24 cellular contexts compared by ENCODE assay signal in genomic region chr3:105758451-105758850, GRCh38.
DNase-seq lines count a peak whose midpoint lies in the region; ATAC-seq and TF ChIP-seq lines count a peak whose summit lies in the region.
"Had no signal": no experiment of that assay in that cellular context is flagged by ENCODE, and none has a peak within 500 bp of the region (broad histone marks: within the 10 kb centered on the region; RNA-seq: fewer than 3 reads in every experiment).

No MANE protein-coding gene starts in this region.

- no peak overlapping the region for H3K4me2 ChIP-seq in neuronal stem cell (ENCODE audit: insufficient read depth, low read length, poor library complexity, severe bottlenecking)
- H3K4me2 ChIP-seq: SK-N-SH had no signal

- CTCF ChIA-PET in CD8-positive, alpha-beta T cell (lab: Charles Lee) = interaction anchor here (0.5 to 1.0 kb wide), 2 partner anchors 11 to 58 kb away, joined by 3 to 4 read pairs; no protein-coding TSS in a partner anchor

- peaks cover 72% of the 10 kb centered on the region for H3K4me1 Mint-ChIP-seq in CD8-positive, alpha-beta T cell (ENCODE audit: low read depth)
- H3K4me1 Mint-ChIP-seq in effector memory CD8-positive, alpha-beta T cell (ENCODE audit: low read depth in 2 of 2) = peaks cover 33 to 56% of the 10 kb centered on the region in 2 donors

- no peak for TF ChIP-seq CTCF in CD8-positive, alpha-beta T cell (IDR thresholded peaks at IDR 0.05)

- H3K4me3 ChIP-seq in CD8-positive, alpha-beta T cell (ENCODE audit: low read depth, low read length) = no peak overlapping the region
- no peak overlapping the region for H3K4me3 ChIP-seq in neuronal stem cell (ENCODE audit: low read length in 2 of 2)
- H3K4me3 ChIP-seq: skin epidermis, stomach, transverse colon had no signal

- intact Hi-C loops in CD8-positive, alpha-beta T cell (cut with DNase I, micrococcal nuclease) = loop anchor here in 1 of 2 experiments (2.0 to 10.0 kb wide), 2 partner anchors 16 to 416 kb away; no protein-coding TSS in a partner anchor

- no CpG with 5 or more reads among the region's 9 CpGs for WGBS in neuronal stem cell (ENCODE audit: extremely low coverage in 2 of 2, insufficient read length in 2 of 2, insufficient replicate concordance in 1 of 2), 2 donors

- H3K9me3 ChIP-seq in CD8-positive, alpha-beta T cell (ENCODE audit: low read length) = no peaks in the 10 kb centered on the region
- H3K9me3 ChIP-seq in neuronal stem cell (replicated peaks in 1 of 2; ENCODE audit: control insufficient read depth in 2 of 2, insufficient read depth in 1 of 2, low read depth in 1 of 2, low read length in 2 of 2) = peaks cover 14 to 38% of the 10 kb centered on the region in 2 donors
- H3K9me3 ChIP-seq: SK-N-SH had no signal

- peak overlapping the region; percentile 65 for H3K18ac ChIP-seq in neuronal stem cell (ENCODE audit: low read length)

- peaks cover 6% of the 10 kb centered on the region for H3K79me1 ChIP-seq in neuronal stem cell (ENCODE audit: low read depth, low read length)

- ATAC-seq in CD8-positive, alpha-beta T cell = no peak
- ATAC-seq in effector memory CD8-positive, alpha-beta T cell (replicated peaks) = no peak
- ATAC-seq in HG02870 (IDR thresholded peaks at IDR 0.05; ENCODE audit: unreplicated experiment) = no peak
- no peak for ATAC-seq in HG03432 (IDR thresholded peaks at IDR 0.05; ENCODE audit: unreplicated experiment)
- no peak for ATAC-seq in HG03159 (IDR thresholded peaks at IDR 0.05; ENCODE audit: unreplicated experiment)
- ATAC-seq: foreskin keratinocyte had no signal

- no peak overlapping the region for H2AFZ ChIP-seq in neuronal stem cell (ENCODE audit: low read length)

- H3K4me1 ChIP-seq in CD8-positive, alpha-beta T cell (ENCODE audit: insufficient read depth, low read length) = peaks cover 42% of the 10 kb centered on the region
- H3K4me1 ChIP-seq in neuronal stem cell (ENCODE audit: control insufficient read depth in 2 of 2, insufficient read depth in 1 of 2, low read depth in 1 of 2, low read length in 2 of 2) = no peaks in the 10 kb centered on the region
- H3K4me1 ChIP-seq: foreskin keratinocyte, transverse colon had no signal

- POLR2A ChIA-PET in CD8-positive, alpha-beta T cell (lab: Charles Lee) = interaction anchor here (0.8 to 1.2 kb wide), 4 partner anchors 13 to 149 kb away, joined by 3 to 6 read pairs (median 4); no protein-coding TSS in a partner anchor

- peak overlapping the region; percentile 4 for H3K14ac ChIP-seq in neuronal stem cell (ENCODE audit: low read length)

- peak overlapping the region; percentile 91 for H3K23ac ChIP-seq in neuronal stem cell (ENCODE audit: low read depth, low read length, poor library complexity)

- H2BK12ac ChIP-seq in neuronal stem cell (ENCODE audit: low read length) = peak overlapping the region; percentile 2

- H2AK5ac ChIP-seq in neuronal stem cell (ENCODE audit: low read depth, low read length) = no peak overlapping the region

- no peak overlapping the region for H2BK5ac ChIP-seq in neuronal stem cell (ENCODE audit: low read length)

- no peaks in the 10 kb centered on the region for H3K27me3 Mint-ChIP-seq in CD8-positive, alpha-beta T cell (ENCODE audit: low read depth)
- no peaks in the 10 kb centered on the region for H3K27me3 Mint-ChIP-seq in effector memory CD8-positive, alpha-beta T cell
- H3K27me3 Mint-ChIP-seq: progenitor cell of endocrine pancreas had no signal

- peak overlapping the region; percentile 22 for H4K91ac ChIP-seq in neuronal stem cell (ENCODE audit: low read depth, low read length, poor library complexity)

- H2BK120ac ChIP-seq in neuronal stem cell (ENCODE audit: low read depth, low read length) = no peak overlapping the region

- H3K4me3 Mint-ChIP-seq in CD8-positive, alpha-beta T cell = no peak overlapping the region
- H3K4me3 Mint-ChIP-seq in effector memory CD8-positive, alpha-beta T cell = no peak overlapping the region
- H3K4me3 Mint-ChIP-seq: H9 had no signal

- no peak overlapping the region for H3K27ac ChIP-seq in CD8-positive, alpha-beta T cell (ENCODE audit: low read depth, low read length)
- no peak overlapping the region for H3K27ac ChIP-seq in neuronal stem cell (replicated peaks; ENCODE audit: low read length)
- H3K27ac ChIP-seq: foreskin keratinocyte, skin epidermis, stomach, transverse colon had no signal

- peaks cover 58% of the 10 kb centered on the region for H3K36me3 Mint-ChIP-seq in CD8-positive, alpha-beta T cell
- peaks cover 24% of the 10 kb centered on the region for H3K36me3 Mint-ChIP-seq in effector memory CD8-positive, alpha-beta T cell (ENCODE audit: insufficient read depth)

- peak; percentile 21 for DNase-seq in activated CD4-positive, alpha-beta T cell treated with anti-CD3 and anti-CD28 coated beads for 48 hours
- DNase-seq in activated CD4-positive, alpha-beta T cell treated with anti-CD3 and anti-CD28 coated beads for 4 hours = no peak
- DNase-seq in CD8-positive, alpha-beta T cell = no peak
- no peak for DNase-seq in effector memory CD8-positive, alpha-beta T cell
- no peak for DNase-seq in neuronal stem cell (ENCODE audit: low spot score)
- DNase-seq: 8988T; AML-193; amniotic stem cell; Calu3; caudate nucleus; foreskin keratinocyte; H9; Kasumi-1; kidney glomerular epithelial cell; NCI-H1105 treated with DMSO at 0.1 percent for 48 hours; NK-92 treated with Interleukin-12 subunit alpha and Interleukin-12 subunit beta, amount 100 ng/mL, for 24 hours; SK-N-SH; stomach; transverse colon had no signal

- H4K8ac ChIP-seq in neuronal stem cell (ENCODE audit: low read depth, low read length) = no peak overlapping the region

- peaks cover 17% of the 10 kb centered on the region for H3K9me3 Mint-ChIP-seq in CD8-positive, alpha-beta T cell
- peaks cover 9 to 23% of the 10 kb centered on the region in 2 donors for H3K9me3 Mint-ChIP-seq in effector memory CD8-positive, alpha-beta T cell

- H3K9ac ChIP-seq in neuronal stem cell (ENCODE audit: low read depth, low read length, poor library complexity) = peak overlapping the region; percentile 44
- H3K9ac ChIP-seq: SK-N-SH had no signal

- no peak overlapping the region for H2BK15ac ChIP-seq in neuronal stem cell (ENCODE audit: low read length)

- peak overlapping the region; percentile 79 for H3K27ac Mint-ChIP-seq in CD8-positive, alpha-beta T cell
- peak overlapping the region; percentile 15 to 89 for H3K27ac Mint-ChIP-seq in effector memory CD8-positive, alpha-beta T cell
- H3K27ac Mint-ChIP-seq: H9, progenitor cell of endocrine pancreas had no signal

- no peak overlapping the region for H3K4ac ChIP-seq in neuronal stem cell (ENCODE audit: low read length)

- H3K36me3 ChIP-seq in CD8-positive, alpha-beta T cell (ENCODE audit: insufficient read depth, low read length) = peaks cover 11% of the 10 kb centered on the region
- peaks cover 2 to 16% of the 10 kb centered on the region in 2 donors for H3K36me3 ChIP-seq in neuronal stem cell (replicated peaks in 1 of 2; ENCODE audit: control insufficient read depth in 2 of 2, insufficient read depth in 2 of 2, low read length in 2 of 2)

- H3K27me3 ChIP-seq in CD8-positive, alpha-beta T cell (ENCODE audit: insufficient read depth, low read length) = no peaks in the 10 kb centered on the region
- H3K27me3 ChIP-seq in neuronal stem cell (ENCODE audit: control insufficient read depth in 3 of 3, insufficient read depth in 3 of 3, low read depth in 1 of 3, low read length in 3 of 3) = no peaks in the 10 kb centered on the region
- H3K27me3 ChIP-seq: foreskin keratinocyte, stomach, transverse colon had no signal
